1 cellular context compared by ENCODE assay signal in genomic region chr2:204900487-204900886, GRCh38.
TF ChIP-seq lines count a peak whose summit lies in the region.

No MANE protein-coding gene starts in this region.

TF ChIP-seq in K562, 482 proteins besides CTCF, POLR2A, EP300 and RAD21 (continued from another document):
- TF ChIP-seq PBX2 (CRISPR knock-in tag; IDR thresholded peaks at IDR 0.05; ENCODE audit: low read depth) (no peak), PBX2 (tag; conservative IDR thresholded peaks at IDR 0.05; ENCODE audit: low read depth) (peak; percentile 60; the same call in 1 of the 2 replicates), BHLHE40 (IDR thresholded peaks at IDR 0.05; ENCODE audit: low read length) (no peak), ZNF217 (CRISPR knock-in tag; IDR thresholded peaks at IDR 0.05) (no peak), ZNF347 (CRISPR knock-in tag; IDR thresholded peaks at IDR 0.05; ENCODE audit: low read depth) (no peak), MEIS2 (IDR thresholded peaks at IDR 0.05; ENCODE audit: partially characterized antibody) (peak; percentile 81), ZNF239 (CRISPR knock-in tag; IDR thresholded peaks at IDR 0.05) (no peak)
TF ChIP-seq in K562: peak in this region for 6.
